9 cellular contexts compared by ENCODE assay signal in genomic region chr12:45907955-45908354, GRCh38.
DNase-seq lines count a peak whose midpoint lies in the region; ATAC-seq lines count a peak whose summit lies in the region.
"Had no signal": no experiment of that assay in that cellular context is flagged by ENCODE, and none has a peak within 500 bp of the region (broad histone marks: within the 10 kb centered on the region; RNA-seq: fewer than 3 reads in every experiment).

No MANE protein-coding gene starts in this region.

- no peak overlapping the region for H2AFZ ChIP-seq in GM23248

- H3K4me2 ChIP-seq in GM23248 (ENCODE audit: unreplicated experiment): no peak overlapping the region

- H3K36me3 ChIP-seq in GM23248 (ENCODE audit: low read depth): peaks cover 5% of the 10 kb centered on the region; the same call in 1 of the 2 replicates

- no peak overlapping the region for H3K27ac Mint-ChIP-seq in activated CD8-positive, alpha-beta memory T cell treated with anti-CD3 and anti-CD28 coated beads, Interleukin-2, amount 10 ng/mL, durations not matched to agents 7 days and 5 days

- no peaks in the 10 kb centered on the region for H3K27me3 ChIP-seq in GM23248 (replicated peaks; ENCODE audit: insufficient read depth)

- no peaks in the 10 kb centered on the region for H3K27me3 Mint-ChIP-seq in activated CD8-positive, alpha-beta memory T cell treated with anti-CD3 and anti-CD28 coated beads, Interleukin-2, amount 10 ng/mL, durations not matched to agents 7 days and 5 days

- H3K4me3 ChIP-seq in GM23248: no peak overlapping the region

- H3F3A ChIP-seq in GM23248 (ENCODE audit: insufficient read depth): peaks cover 17% of the 10 kb centered on the region; the same call in 1 of the 2 replicates

- no peak for DNase-seq in activated CD8-positive, alpha-beta memory T cell treated with anti-CD3 and anti-CD28 coated beads, Interleukin-2, amount 10 ng/mL, durations not matched to agents 7 days and 5 days
- no peak for DNase-seq in activated CD8-positive, alpha-beta memory T cell treated with anti-CD3 and anti-CD28 coated beads, Interleukin-2, amount 50 U/mL, for 4 hours
- no peak for DNase-seq in GM23248
- DNase-seq in amniotic stem cell (lab: John Stamatoyannopoulos, UW): no peak
- no peak for DNase-seq in SW 1271 (lab: John Stamatoyannopoulos, UW)
- DNase-seq in NCI-H1436 (lab: John Stamatoyannopoulos, UW): no peak
- DNase-seq: NK-92 treated with Interleukin-12 subunit alpha and Interleukin-12 subunit beta, amount 100 ng/mL, for 24 hours had no signal

- CTCF ChIA-PET in activated CD8-positive, alpha-beta memory T cell treated with anti-CD3 and anti-CD28 coated beads, Interleukin-2, amount 10 ng/mL, durations not matched to agents 7 days and 5 days (lab: Charles Lee): interaction anchor here (1.2 kb wide), 1 partner anchor 8 kb away, joined by 3 read pairs; no protein-coding TSS in a partner anchor

- H3K27ac ChIP-seq in GM23248: no peak overlapping the region

- H3K4me1 Mint-ChIP-seq in activated CD8-positive, alpha-beta memory T cell treated with anti-CD3 and anti-CD28 coated beads, Interleukin-2, amount 10 ng/mL, durations not matched to agents 7 days and 5 days: no peaks in the 10 kb centered on the region

- no peak overlapping the region for H3K9ac ChIP-seq in GM23248

- ATAC-seq in activated CD8-positive, alpha-beta memory T cell treated with anti-CD3 and anti-CD28 coated beads, Interleukin-2, amount 10 ng/mL, durations not matched to agents 7 days and 5 days: peak; percentile 9
- peak; percentile 88 for ATAC-seq in HG02678 (IDR thresholded peaks at IDR 0.05; ENCODE audit: unreplicated experiment)
- peak; percentile 76 for ATAC-seq in HG03565 (IDR thresholded peaks at IDR 0.05; ENCODE audit: unreplicated experiment)

- in situ Hi-C loops in GM23248 (cut with MboI): no loop called here

- no peak overlapping the region for H3K4me3 Mint-ChIP-seq in activated CD8-positive, alpha-beta memory T cell treated with anti-CD3 and anti-CD28 coated beads, Interleukin-2, amount 10 ng/mL, durations not matched to agents 7 days and 5 days

- no peaks in the 10 kb centered on the region for H3K9me2 ChIP-seq in GM23248 (ENCODE audit: insufficient read depth)

- H3K79me2 ChIP-seq in GM23248 (ENCODE audit: insufficient read depth): no peaks in the 10 kb centered on the region

- H3K4me1 ChIP-seq in GM23248 (ENCODE audit: insufficient read depth): no peaks in the 10 kb centered on the region

- WGBS in GM23248 (ENCODE audit: low coverage in 1 of 2, low lambda C conversion rate in 2 of 2, missing lambda C conversion rate in 2 of 2), 2 experiments: 87 to 89% methylated on average over 4 of the region's 4 CpGs

- no peaks in the 10 kb centered on the region for H4K20me1 ChIP-seq in GM23248 (ENCODE audit: insufficient read depth)

- H3K36me3 Mint-ChIP-seq in activated CD8-positive, alpha-beta memory T cell treated with anti-CD3 and anti-CD28 coated beads, Interleukin-2, amount 10 ng/mL, durations not matched to agents 7 days and 5 days: peaks cover 16% of the 10 kb centered on the region

- no peaks in the 10 kb centered on the region for H3K9me3 Mint-ChIP-seq in activated CD8-positive, alpha-beta memory T cell treated with anti-CD3 and anti-CD28 coated beads, Interleukin-2, amount 10 ng/mL, durations not matched to agents 7 days and 5 days (ENCODE audit: low read depth)

- no peaks in the 10 kb centered on the region for H3K9me3 ChIP-seq in GM23248 (ENCODE audit: low read depth)

Comparison
In these comparisons a context has a peak if more than half of its experiments do, and no peak if none do; other contexts are left out.
1. ATAC-seq: peak in every context shown above with its lines; median percentile 88 in HG02678; 76 in HG03565; 9 in activated CD8-positive, alpha-beta memory T cell treated with anti-CD3 and anti-CD28 coated beads, Interleukin-2, amount 10 ng/mL, durations not matched to agents 7 days and 5 days.